Comparison of ENCODE assay signal across 8 cellular contexts in genomic region chr6:10465633-10466499, GRCh38. TPM values are rescaled to one million over a fixed set of nuclear protein-coding genes. Genes with fewer than 3 reads are reported as not detected.
DNase-seq lines count a peak whose midpoint lies in the region; ATAC-seq and TF ChIP-seq lines count a peak whose summit lies in the region.

No MANE protein-coding gene starts in this region.

- no peaks in the 10 kb centered on the region for H3K36me3 ChIP-seq in neural progenitor cell

- H3K9me3 ChIP-seq in neural progenitor cell (ENCODE audit: low read depth) = no peaks in the 10 kb centered on the region

- intact Hi-C loops in activated T-helper 2 cell treated with anti-CD3 and anti-CD28 coated beads, Interferon-gamma antibody, Interleukin-2, Interleukin-4, amounts not matched to agents 10 μg/mL and 5 μg/mL and 100 μg/mL, durations not matched to agents 14 hours and 24 hours and 36 hours (cut with micrococcal nuclease) = no loop called here

- H3K27me3 Mint-ChIP-seq in neural progenitor cell (ENCODE audit: insufficient read depth, low read depth) = peaks cover 2% of the 10 kb centered on the region
- H3K27me3 Mint-ChIP-seq in activated T-helper 2 cell treated with anti-CD3 and anti-CD28 coated beads, Interferon-gamma antibody, Interleukin-2, Interleukin-4, amounts not matched to agents 10 μg/mL and 5 μg/mL and 100 μg/mL, durations not matched to agents 14 hours and 24 hours and 36 hours (ENCODE audit: low read depth) = peaks cover 8% of the 10 kb centered on the region

- ATAC-seq in GM19455 (IDR thresholded peaks at IDR 0.05; ENCODE audit: unreplicated experiment) = no peak
- no peak for ATAC-seq in HG03175 (IDR thresholded peaks at IDR 0.05; ENCODE audit: unreplicated experiment)

- no peaks in the 10 kb centered on the region for H3K79me2 ChIP-seq in neural progenitor cell (ENCODE audit: low read depth)

- no peak overlapping the region for H3K27ac ChIP-seq in neural progenitor cell

- H3F3A ChIP-seq in neural progenitor cell (ENCODE audit: low read depth) = no peaks in the 10 kb centered on the region

- H2AFZ ChIP-seq in neural progenitor cell (replicated peaks) = peak overlapping the region; percentile 48

- H3K4me2 ChIP-seq in neural progenitor cell = no peak overlapping the region

- no peaks in the 10 kb centered on the region for H3K9me3 Mint-ChIP-seq in neural progenitor cell
- no peaks in the 10 kb centered on the region for H3K9me3 Mint-ChIP-seq in activated T-helper 2 cell treated with anti-CD3 and anti-CD28 coated beads, Interferon-gamma antibody, Interleukin-2, Interleukin-4, amounts not matched to agents 10 μg/mL and 5 μg/mL and 100 μg/mL, durations not matched to agents 14 hours and 24 hours and 36 hours

- in situ Hi-C loops in T47D (cut with HindIII; ENCODE audit: low pct_unique_long_range_greater_than_20kb, low sequenced_read_pairs) = no loop called here

- H3K4me3 Mint-ChIP-seq in neural progenitor cell = no peak overlapping the region
- H3K4me3 Mint-ChIP-seq in activated T-helper 2 cell treated with anti-CD3 and anti-CD28 coated beads, Interferon-gamma antibody, Interleukin-2, Interleukin-4, amounts not matched to agents 10 μg/mL and 5 μg/mL and 100 μg/mL, durations not matched to agents 14 hours and 24 hours and 36 hours (ENCODE audit: low read depth) = no peak overlapping the region

- H3K9ac ChIP-seq in neural progenitor cell = no peak overlapping the region

- H3K4me1 ChIP-seq in neural progenitor cell = peaks cover 11% of the 10 kb centered on the region

- H3K36me3 Mint-ChIP-seq in neural progenitor cell = no peaks in the 10 kb centered on the region
- no peaks in the 10 kb centered on the region for H3K36me3 Mint-ChIP-seq in activated T-helper 2 cell treated with anti-CD3 and anti-CD28 coated beads, Interferon-gamma antibody, Interleukin-2, Interleukin-4, amounts not matched to agents 10 μg/mL and 5 μg/mL and 100 μg/mL, durations not matched to agents 14 hours and 24 hours and 36 hours (ENCODE audit: low read depth)

- H3K4me1 Mint-ChIP-seq in neural progenitor cell = peaks cover 3% of the 10 kb centered on the region
- H3K4me1 Mint-ChIP-seq in activated T-helper 2 cell treated with anti-CD3 and anti-CD28 coated beads, Interferon-gamma antibody, Interleukin-2, Interleukin-4, amounts not matched to agents 10 μg/mL and 5 μg/mL and 100 μg/mL, durations not matched to agents 14 hours and 24 hours and 36 hours (ENCODE audit: low read depth) = no peaks in the 10 kb centered on the region

- peak; percentile 29 for DNase-seq in AG08396 (ENCODE audit: low spot score)
- DNase-seq in GM12864 (ENCODE audit: low read depth) = no peak
- peak; percentile 18 for DNase-seq in NCI-H1105 treated with DMSO at 0.1 percent for 48 hours (lab: John Stamatoyannopoulos, UW)
- peak; percentile 37 to 64 for DNase-seq in T47D (ENCODE audit: low read depth in 1 of 2, low spot score in 1 of 2)
- peak; percentile 84 for DNase-seq in neural progenitor cell (ENCODE audit: low spot score)
- no peak for DNase-seq in activated T-helper 2 cell treated with anti-CD3 and anti-CD28 coated beads, Interferon-gamma antibody, Interleukin-2, Interleukin-4, amounts not matched to agents 10 μg/mL and 5 μg/mL and 100 μg/mL, durations not matched to agents 14 hours and 24 hours and 36 hours (ENCODE audit: low spot score)

- peak; percentile 66 for TF ChIP-seq CTCF in GM12864 (IDR thresholded peaks at IDR 0.05; ENCODE audit: low read depth, low read length, missing control alignments)
- peak; percentile 66 for TF ChIP-seq CTCF in neural progenitor cell (IDR thresholded peaks at IDR 0.05)

- H3K27me3 ChIP-seq in neural progenitor cell = no peaks in the 10 kb centered on the region

- no peak overlapping the region for H3K27ac Mint-ChIP-seq in neural progenitor cell
- no peak overlapping the region for H3K27ac Mint-ChIP-seq in activated T-helper 2 cell treated with anti-CD3 and anti-CD28 coated beads, Interferon-gamma antibody, Interleukin-2, Interleukin-4, amounts not matched to agents 10 μg/mL and 5 μg/mL and 100 μg/mL, durations not matched to agents 14 hours and 24 hours and 36 hours

- H4K20me1 ChIP-seq in neural progenitor cell (ENCODE audit: low read depth) = no peaks in the 10 kb centered on the region

- H3K4me3 ChIP-seq in GM12864 (ENCODE audit: low read depth, low read length) (no peak overlapping the region), neural progenitor cell (no peak overlapping the region)

RNA-seq across cellular contexts. Expression of gene TFAP2A, which starts 51.0 kb away (rescaled TPM):
- total RNA-seq in neural progenitor cell (ENCODE audit: low replicate concordance) = 0.39 and 0.65 TPM in 2 replicates
- 0.23 TPM in 1 of 2 replicates, not detected in the other for total RNA-seq in activated T-helper 2 cell treated with anti-CD3 and anti-CD28 coated beads, Interferon-gamma antibody, Interleukin-2, Interleukin-4, amounts not matched to agents 10 μg/mL and 5 μg/mL and 100 μg/mL, durations not matched to agents 14 hours and 24 hours and 36 hours

RNA-seq across cellular contexts. Expression of gene GCNT2, which starts 55.3 kb away (rescaled TPM):
- total RNA-seq in neural progenitor cell (ENCODE audit: low replicate concordance) = 34.7 and 48.4 TPM in 2 replicates
- total RNA-seq in activated T-helper 2 cell treated with anti-CD3 and anti-CD28 coated beads, Interferon-gamma antibody, Interleukin-2, Interleukin-4, amounts not matched to agents 10 μg/mL and 5 μg/mL and 100 μg/mL, durations not matched to agents 14 hours and 24 hours and 36 hours = 2.0 and 2.8 TPM in 2 replicates

Comparison
In these comparisons a context has a peak if more than half of its experiments do, and no peak if none do; other contexts are left out.
1. DNase-seq: peak in AG08396 (single experiment), NCI-H1105 treated with DMSO at 0.1 percent for 48 hours (single experiment), T47D (2 of 2) and neural progenitor cell (single experiment); none in GM12864 (single experiment) and activated T-helper 2 cell treated with anti-CD3 and anti-CD28 coated beads, Interferon-gamma antibody, Interleukin-2, Interleukin-4, amounts not matched to agents 10 μg/mL and 5 μg/mL and 100 μg/mL, durations not matched to agents 14 hours and 24 hours and 36 hours (single experiment).